In the genomic region with DNA sequence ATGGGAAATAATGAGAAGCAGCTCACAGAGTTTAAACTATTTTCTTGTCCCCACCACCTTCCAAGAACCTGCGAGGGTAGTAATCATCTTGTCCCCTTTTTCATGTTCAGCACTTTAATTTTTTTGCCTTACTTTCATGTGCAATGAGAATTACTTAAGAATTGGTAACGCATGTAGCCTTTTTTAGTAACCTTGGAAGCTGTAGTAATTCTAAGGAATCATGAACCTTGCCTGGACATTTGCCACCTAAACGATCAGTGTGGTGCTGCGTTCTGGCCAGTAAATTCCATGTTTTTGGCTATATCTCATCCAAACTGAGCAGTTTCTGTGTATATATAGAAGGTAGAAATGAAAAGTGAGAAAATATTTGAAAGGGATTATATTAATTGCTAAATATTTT, we compare ENCODE assay signal across 22 cellular contexts. TPM values are rescaled to one million over a fixed set of nuclear protein-coding genes. Genes with fewer than 3 reads are reported as not detected.
DNase-seq lines count a peak whose midpoint lies in the region; ATAC-seq, FAIRE-seq and TF ChIP-seq lines count a peak whose summit lies in the region.
"Had no signal": no experiment of that assay in that cellular context is flagged by ENCODE, and none has a peak within 500 bp of the region (broad histone marks: within the 10 kb centered on the region; RNA-seq: fewer than 3 reads in every experiment).

No MANE protein-coding gene starts in this region.

- H3K4me3 ChIP-seq in Loucy (ENCODE audit: low read length, poor library complexity, severe bottlenecking) (no peak overlapping the region), SU-DHL-6 (ENCODE audit: insufficient read depth, low read length, poor library complexity, severe bottlenecking) (no peak overlapping the region), K562 (no peak overlapping the region), stomach (no peak overlapping the region)
- H3K4me3 ChIP-seq: A549; BLaER1 treated with 17β-estradiol and CSF1 and Interleukin-3, amounts not matched to agents 10 nM and 100 nM; GM12878 had no signal

- H3K9me1 ChIP-seq in K562 (ENCODE audit: control insufficient read depth, insufficient read depth, low read length): no peaks in the 10 kb centered on the region

- H4K20me1 ChIP-seq in Loucy (ENCODE audit: insufficient read depth, low read length, poor library complexity, severe bottlenecking) (peaks cover 8% of the 10 kb centered on the region), SU-DHL-6 (ENCODE audit: low read depth, low read length) (no peaks in the 10 kb centered on the region), K562 (replicated peaks; ENCODE audit: control insufficient read depth, insufficient read depth, low read length) (no peaks in the 10 kb centered on the region)

- DNase-seq in K562 (ENCODE audit: extremely low read depth in 1 of 4, low spot score in 3 of 4): no peak
- no peak for DNase-seq in stomach
- DNase-seq in KG1 (lab: John Stamatoyannopoulos, UW): no peak
- DNase-seq in activated CD8-positive, alpha-beta memory T cell treated with anti-CD3 and anti-CD28 coated beads for 24 hours: no peak
- DNase-seq: AML-193; Caco-2; Calu3; CD4-positive, alpha-beta T cell; CD8-positive, alpha-beta T cell; DMS79 treated with DMSO at 0.1 percent for 48 hours; GDM1 had no signal

- no peaks in the 10 kb centered on the region for H3F3A ChIP-seq in Loucy (ENCODE audit: low read depth)
- H3F3A ChIP-seq in SU-DHL-6 (ENCODE audit: insufficient read depth): no peaks in the 10 kb centered on the region

- H3K27me3 ChIP-seq in Loucy (ENCODE audit: insufficient read depth, low read length, poor library complexity, severe bottlenecking): no peaks in the 10 kb centered on the region
- H3K27me3 ChIP-seq in SU-DHL-6 (ENCODE audit: low read length): 0 out of 2 replicates have a peak, but pooled peaks cover 2% of the 10 kb centered on the region
- peaks cover 0 to 4% of the 10 kb centered on the region in 2 experiments; a peak in 2 of 5 replicates for H3K27me3 ChIP-seq in K562 (ENCODE audit: control insufficient read depth in 2 of 2, insufficient read depth in 2 of 2, low read length in 2 of 2)
- no peaks in the 10 kb centered on the region for H3K27me3 ChIP-seq in stomach
- H3K27me3 ChIP-seq: BLaER1 treated with 17β-estradiol and CSF1 and Interleukin-3, amounts not matched to agents 10 nM and 100 nM had no signal

- TF ChIP-seq CTCF in Loucy (conservative IDR thresholded peaks at IDR 0.05; ENCODE audit: low read length): no peak
- TF ChIP-seq CTCF in SU-DHL-6 (IDR thresholded peaks at IDR 0.05; ENCODE audit: insufficient read depth, low read length, poor library complexity, severe bottlenecking): no peak
- TF ChIP-seq CTCF in K562 (IDR thresholded peaks at IDR 0.05 in 2 of 3, conservative IDR thresholded peaks at IDR 0.05 in 1 of 3; ENCODE audit: insufficient read depth in 2 of 3, low read depth in 1 of 3, low read length in 3 of 3): no peak
- no peak for TF ChIP-seq CTCF in stomach (IDR thresholded peaks at IDR 0.05)

- TF ChIP-seq POLR2A in K562 (conservative IDR thresholded peaks at IDR 0.05) (no peak), stomach (IDR thresholded peaks at IDR 0.05) (no peak)

- H3K9ac ChIP-seq in Loucy (ENCODE audit: low read depth, low read length, poor library complexity, severe bottlenecking) (no peak overlapping the region), SU-DHL-6 (ENCODE audit: low read length) (no peak overlapping the region), K562 (ENCODE audit: insufficient read depth in 1 of 2, low read depth in 2 of 2, low read length in 2 of 2) (no peak overlapping the region)
- H3K9ac ChIP-seq: BLaER1 treated with 17β-estradiol and CSF1 and Interleukin-3, amounts not matched to agents 10 nM and 100 nM had no signal

- TF ChIP-seq RAD21 in K562 (CRISPR knock-in tag; conservative IDR thresholded peaks at IDR 0.05 in 1 of 2, IDR thresholded peaks at IDR 0.05 in 1 of 2): no peak

- H3K79me2 ChIP-seq in Loucy (ENCODE audit: insufficient read depth, low read length) (peaks cover 10% of the 10 kb centered on the region), SU-DHL-6 (ENCODE audit: insufficient read depth, low read length) (peaks cover 7% of the 10 kb centered on the region), K562 (ENCODE audit: control insufficient read depth, insufficient read depth, low read length) (peaks cover 13% of the 10 kb centered on the region)

- WGBS in K562 (ENCODE audit: insufficient coverage, low coverage, missing lambda C conversion rate): 34% methylated on average over 4 of the region's 4 CpGs
- 26 to 52% (median 37%) methylated on average over 4 of the region's 4 CpGs for WGBS in stomach, 5 donors

- H3K9me3 ChIP-seq in Loucy (ENCODE audit: insufficient read depth, low read depth, low read length) (no peaks in the 10 kb centered on the region), SU-DHL-6 (ENCODE audit: insufficient read depth, low read length) (no peaks in the 10 kb centered on the region), K562 (replicated peaks; ENCODE audit: control insufficient read depth, insufficient read depth, low read depth, low read length) (no peaks in the 10 kb centered on the region), stomach (no peaks in the 10 kb centered on the region)
- H3K9me3 ChIP-seq: A549; BLaER1 treated with 17β-estradiol and CSF1 and Interleukin-3, amounts not matched to agents 10 nM and 100 nM; Caco-2 had no signal

- POLR2A ChIA-PET in K562 (lab: Yijun Ruan, JAX): interaction anchor here (0.9 to 1.3 kb wide), 3 partner anchors 152 to 288 kb away, joined by 3 read pairs; no protein-coding TSS in a partner anchor

- CTCF ChIA-PET in K562 (lab: Yijun Ruan, JAX; ENCODE audit: low intra/inter-chr PET ratio): no interaction called here

- ATAC-seq in K562 (no peak), GM21576 (IDR thresholded peaks at IDR 0.05; ENCODE audit: unreplicated experiment) (no peak)
- ATAC-seq: A549; CD8-positive, alpha-beta T cell; GM12878 had no signal

- FAIRE-seq in K562 (lab: Jason Lieb, UNC): no peak
- FAIRE-seq: A549, D721Med, GM12878, GM12892, GM18507 had no signal

- BruUV-seq in K562 (replicated peaks; lab: Mats Ljungman, UMichigan): no TSS peak

- H3K4me1 ChIP-seq in Loucy (ENCODE audit: insufficient read depth, low read length, poor library complexity, severe bottlenecking): peaks cover 29% of the 10 kb centered on the region
- peaks cover 9 to 16% of the 10 kb centered on the region in 2 experiments for H3K4me1 ChIP-seq in K562 (replicated peaks in 1 of 2; ENCODE audit: control insufficient read depth in 2 of 2, insufficient read depth in 2 of 2, low read length in 2 of 2)
- H3K4me1 ChIP-seq in stomach: peaks cover 4 to 28% (median 13%) of the 10 kb centered on the region in 4 donors

- H3K4me2 ChIP-seq in Loucy (ENCODE audit: low read depth, low read length, poor library complexity, severe bottlenecking) (no peak overlapping the region), SU-DHL-6 (ENCODE audit: low read depth, low read length, poor library complexity, severe bottlenecking) (no peak overlapping the region), K562 (ENCODE audit: insufficient read depth, low read length) (no peak overlapping the region)
- H3K4me2 ChIP-seq: A549 had no signal

- intact Hi-C loops in K562 (cut with micrococcal nuclease): no loop called here
- intact Hi-C loops in stomach (cut with DNase I; ENCODE audit: low total_unique reads): no loop called here

- TF ChIP-seq EP300 in K562 (IDR thresholded peaks at IDR 0.05; ENCODE audit: low read length) (no peak), stomach (IDR thresholded peaks at IDR 0.05) (no peak)

- H3K9me2 ChIP-seq in Loucy (replicated peaks; ENCODE audit: low read depth, low read length) (no peaks in the 10 kb centered on the region), SU-DHL-6 (replicated peaks; ENCODE audit: insufficient read depth, low read length) (no peaks in the 10 kb centered on the region)

- in situ Hi-C loops in K562 (cut with MboI): no loop called here

- 0 out of 2 replicates have a peak overlapping the region, but pooled peaks have one; percentile 52 for H2AFZ ChIP-seq in Loucy (ENCODE audit: low read length)
- H2AFZ ChIP-seq in SU-DHL-6 (ENCODE audit: low read depth, low read length, severe bottlenecking): peak overlapping the region; percentile 46
- no peak overlapping the region for H2AFZ ChIP-seq in K562 (ENCODE audit: low read depth, low read length)

- no peaks in the 10 kb centered on the region for H3K36me3 ChIP-seq in Loucy (ENCODE audit: insufficient read depth, low read length)
- H3K36me3 ChIP-seq in SU-DHL-6 (ENCODE audit: low read length): no peaks in the 10 kb centered on the region
- no peaks in the 10 kb centered on the region for H3K36me3 ChIP-seq in K562 (ENCODE audit: control insufficient read depth, insufficient read depth, low read length)
- H3K36me3 ChIP-seq in stomach: no peaks in the 10 kb centered on the region
- H3K36me3 ChIP-seq: BLaER1 treated with 17β-estradiol and CSF1 and Interleukin-3, amounts not matched to agents 10 nM and 100 nM had no signal

- H3K27ac ChIP-seq in SU-DHL-6 (ENCODE audit: low read depth, low read length): no peak overlapping the region
- no peak overlapping the region for H3K27ac ChIP-seq in K562 (ENCODE audit: extremely low read depth, low read depth, low read length)
- H3K27ac ChIP-seq in stomach: peak overlapping the region in 3 of 5 donors; percentile 29 to 56 (median 41)
- H3K27ac ChIP-seq: 22Rv1; A549; BLaER1 treated with 17β-estradiol and CSF1 and Interleukin-3, amounts not matched to agents 10 nM and 100 nM; C4-2B had no signal

RNA-seq across cellular contexts. Expression of a gene that starts 3.9 kb away (rescaled TPM):
- 24.9 and 56.1 TPM in 2 replicates for total RNA-seq in K562 (2011; cell fraction: chromatin; rRNA removed; ENCODE audit: low replicate concordance)
- total RNA-seq in K562 (2011; cell fraction: nucleolus; rRNA removed): 24.0 and 34.6 TPM in 2 replicates
- total RNA-seq in K562 (2011; cell fraction: nucleoplasm; rRNA removed): 40.5 and 49.5 TPM in 2 replicates
- total RNA-seq in K562 (2014; rRNA removed) (31.9 and 39.4 TPM in 2 replicates), K562 (2014; rRNA removed; fragmentation: Illumina TruSeq; extraction: Trizol) (58.0 and 64.7 TPM in 2 replicates), K562 (2015; rRNA removed; fragmentation: Illumina TruSeq; extraction: Trizol) (53.9 and 61.4 TPM in 2 replicates), K562 (2021) (47.5 and 48.3 TPM in 2 replicates), stomach (100 to 1,000 TPM in 3 of 5 donors, 10 to 100 TPM in 2; 20.9 to 133 (median 112) TPM)
- polyA plus RNA-seq in K562 (2011; rRNA removed) (68.8 and 71.3 TPM in 2 replicates), K562 (2014; fragmentation: Illumina TruSeq; extraction: Trizol) (52.3 and 61.3 TPM in 2 replicates), K562 (2014; fragmentation: Nextera tagmentation; extraction: Ambion mirVana) (10 to 100 TPM; 27.1 to 43.2 TPM), K562 (2014; rRNA removed) (39.1 and 45.2 TPM in 2 replicates), stomach (10 to 100 TPM; 42.0 to 98.5 (median 67.1) TPM)
- polyA plus RNA-seq in K562 (2011; cell fraction: cytosol; rRNA removed): 22.2 and 44.4 TPM in 2 replicates
- 30.6 and 47.7 TPM in 2 replicates for polyA plus RNA-seq in K562 (2011; cell fraction: nucleus; rRNA removed)
- polyA plus RNA-seq in K562 (2012): 34.8 and 38.3 TPM in 2 replicates
- polyA minus RNA-seq in K562 (2011; rRNA and poly(A)+ RNA removed): 51.4 and 53.4 TPM in 2 replicates
- 27.1 and 29.0 TPM in 2 replicates for polyA minus RNA-seq in K562 (2011; cell fraction: cytosol; rRNA and poly(A)+ RNA removed)
- 13.9 and 26.5 TPM in 2 replicates for polyA minus RNA-seq in K562 (2011; cell fraction: nucleus; rRNA and poly(A)+ RNA removed)

RNA-seq across cellular contexts. Expression of a gene that starts 16.9 kb away (rescaled TPM):
- total RNA-seq in K562 (2011; cell fraction: chromatin; rRNA removed; ENCODE audit: low replicate concordance): 15.2 and 32.2 TPM in 2 replicates
- 6.7 and 10.0 TPM in 2 replicates for total RNA-seq in K562 (2011; cell fraction: nucleolus; rRNA removed)
- 16.4 and 18.2 TPM in 2 replicates for total RNA-seq in K562 (2011; cell fraction: nucleoplasm; rRNA removed)
- total RNA-seq in K562 (2014; rRNA removed) (11.9 and 12.9 TPM in 2 replicates), K562 (2014; rRNA removed; fragmentation: Illumina TruSeq; extraction: Trizol) (18.4 and 19.7 TPM in 2 replicates), K562 (2015; rRNA removed; fragmentation: Illumina TruSeq; extraction: Trizol) (14.1 and 14.2 TPM in 2 replicates), K562 (2021) (15.7 and 16.8 TPM in 2 replicates), stomach (10 to 100 TPM in 4 of 5 donors, 1 to 10 TPM in 1; 3.8 to 55.8 (median 24.5) TPM)
- polyA plus RNA-seq in K562 (2011; rRNA removed) (18.9 and 22.5 TPM in 2 replicates), K562 (2014; fragmentation: Illumina TruSeq; extraction: Trizol) (16.3 and 18.7 TPM in 2 replicates), K562 (2014; fragmentation: Nextera tagmentation; extraction: Ambion mirVana) (10 to 100 TPM; 12.0 to 14.6 TPM), K562 (2014; rRNA removed) (14.0 and 16.5 TPM in 2 replicates), stomach (1 to 10 TPM; 3.2 to 9.3 (median 7.9) TPM)
- polyA plus RNA-seq in K562 (2011; cell fraction: cytosol; rRNA removed): 13.3 and 14.8 TPM in 2 replicates
- 8.9 and 10.3 TPM in 2 replicates for polyA plus RNA-seq in K562 (2011; cell fraction: nucleus; rRNA removed)
- 8.3 and 8.9 TPM in 2 replicates for polyA plus RNA-seq in K562 (2012)
- 28.5 and 35.0 TPM in 2 replicates for polyA minus RNA-seq in K562 (2011; rRNA and poly(A)+ RNA removed)
- 12.8 and 15.0 TPM in 2 replicates for polyA minus RNA-seq in K562 (2011; cell fraction: cytosol; rRNA and poly(A)+ RNA removed)
- polyA minus RNA-seq in K562 (2011; cell fraction: nucleus; rRNA and poly(A)+ RNA removed): 5.7 and 9.9 TPM in 2 replicates

Comparison
In these comparisons a context has a peak if more than half of its experiments do, and no peak if none do; other contexts are left out.
1. H3K27ac ChIP-seq: peak in stomach (3 of 5); none in SU-DHL-6 (single experiment) and K562 (single experiment).